ENCODE assay signal across 8 cellular contexts in the genomic region with DNA sequence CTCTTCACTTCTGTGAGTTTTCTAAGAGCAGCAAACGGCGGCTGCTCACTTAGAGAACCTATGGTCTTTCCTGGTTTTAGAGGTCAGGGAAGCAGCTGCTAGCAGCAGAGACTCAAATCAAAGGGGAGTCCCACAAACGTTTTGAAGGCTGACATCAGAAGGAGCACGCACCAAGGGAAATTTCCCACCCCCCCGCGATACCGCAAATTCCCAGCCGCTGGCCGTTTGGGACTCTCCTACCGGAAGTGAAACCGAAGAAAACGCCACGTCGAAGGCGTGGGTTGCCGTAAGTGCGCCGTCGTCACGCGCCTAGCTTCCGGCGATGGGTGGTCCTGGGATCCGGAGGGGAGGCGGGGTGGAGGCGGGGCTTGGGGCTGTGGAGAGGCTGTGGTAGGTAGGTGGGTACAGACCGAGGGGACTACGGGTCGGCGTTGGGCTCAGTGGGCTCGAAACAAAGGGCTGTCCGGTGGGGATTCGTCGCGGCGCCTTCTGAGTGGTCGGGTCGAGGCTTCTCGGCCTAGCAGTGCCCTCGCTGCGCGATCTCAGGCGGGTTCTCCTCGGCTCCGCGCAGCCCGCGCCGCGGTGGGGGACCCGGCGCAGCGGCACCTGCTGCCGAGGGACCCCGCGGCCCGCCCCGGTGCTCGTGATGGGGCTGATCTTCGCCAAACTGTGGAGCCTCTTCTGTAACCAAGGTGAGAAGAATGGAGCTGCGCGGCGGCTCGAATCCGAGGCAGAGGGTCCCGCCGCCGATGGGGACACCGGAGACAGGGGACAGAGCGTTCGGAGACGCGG. TPM values are rescaled to one million over a fixed set of nuclear protein-coding genes. Genes with fewer than 3 reads are reported as not detected.
A peak's percentile ranks its signal among the peaks of the same experiment; 100 is the strongest.
DNase-seq lines count a peak whose midpoint lies in the region; ATAC-seq, FAIRE-seq and TF ChIP-seq lines count a peak whose summit lies in the region.

A gene with protein sequence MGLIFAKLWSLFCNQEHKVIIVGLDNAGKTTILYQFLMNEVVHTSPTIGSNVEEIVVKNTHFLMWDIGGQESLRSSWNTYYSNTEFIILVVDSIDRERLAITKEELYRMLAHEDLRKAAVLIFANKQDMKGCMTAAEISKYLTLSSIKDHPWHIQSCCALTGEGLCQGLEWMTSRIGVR (plus strand): TSS at position 440 of the 792 bp plus-strand sequence. CDS start 207 bp downstream, at position 647.

- peak within 1 kb of the TSS; percentile 97 for H3K4me2 ChIP-seq in keratinocyte (ENCODE audit: control insufficient read depth, extremely low read depth, insufficient read depth, low read depth, low read length)

- H3K27ac ChIP-seq in keratinocyte (ENCODE audit: control insufficient read depth, insufficient read depth, low read length), result peak within 1 kb of the TSS; percentile 90

- peak; percentile 99 for DNase-seq in AG09319 (ENCODE audit: extremely low read depth, low read depth)
- peak; percentile 86 to 95 for DNase-seq in NCI-H446 (lab: John Stamatoyannopoulos, UW)
- peak; percentile 89 for DNase-seq in activated CD4-positive, CD25-positive, alpha-beta regulatory T cell treated with anti-CD3 and anti-CD28 coated beads, Interleukin-2, amount 50 U/mL, for 72 hours
- DNase-seq in cerebellum (ENCODE audit: low spot score), result peak; percentile 96
- DNase-seq in keratinocyte (ENCODE audit: low read depth, low spot score), result peak; percentile 66
- peak; percentile 88 to 94 for DNase-seq in stimulated activated CD4-positive, alpha-beta T cell treated with anti-CD3 and anti-CD28 coated beads, Interleukin-15, amount 100 ng/mL, for 1 hour (ENCODE audit: low read depth in 1 of 2, low spot score in 1 of 2)

- no peaks in the 10 kb centered on the region for H3K9me1 ChIP-seq in keratinocyte (ENCODE audit: control insufficient read depth, extremely low read depth, insufficient read depth, low read length)

- H2AFZ ChIP-seq in keratinocyte (ENCODE audit: control insufficient read depth, low read length), result peak within 1 kb of the TSS; percentile 82

- peak within 1 kb of the TSS; percentile 60 to 81 (median 61) for H3K4me3 ChIP-seq in keratinocyte (ENCODE audit: control insufficient read depth in 2 of 3, extremely low read depth in 1 of 3, insufficient read depth in 2 of 3, low read depth in 1 of 3, low read length in 3 of 3)

- peak within 1 kb of the TSS; percentile 99 for H3K9ac ChIP-seq in keratinocyte (ENCODE audit: control insufficient read depth, extremely low read depth, insufficient read depth, low read length)

- peaks cover 16% of the 10 kb centered on the region for H3K4me1 ChIP-seq in keratinocyte (ENCODE audit: control insufficient read depth, extremely low read depth, insufficient read depth, low read length)

- TF ChIP-seq CTCF in AG09319 (IDR thresholded peaks at IDR 0.05; ENCODE audit: low read depth, low read length), result no peak
- no peak for TF ChIP-seq CTCF in keratinocyte (optimal IDR thresholded peaks at IDR 0.05 in 1 of 3, IDR thresholded peaks at IDR 0.05 in 1 of 3, conservative IDR thresholded peaks at IDR 0.05 in 1 of 3; ENCODE audit: extremely low read depth in 1 of 3, insufficient read depth in 2 of 3, low read length in 3 of 3)

- H3K79me2 ChIP-seq in keratinocyte (ENCODE audit: control insufficient read depth, insufficient read depth, low read length), result peaks cover 49% of the 10 kb centered on the region

- H3K9me3 ChIP-seq in keratinocyte (ENCODE audit: control insufficient read depth, low read depth, low read length), result no peaks in the 10 kb centered on the region

- dilution Hi-C loops in keratinocyte (cut with MboI; ENCODE audit: extremely low pct_ligation_motif_present, low sequenced_read_pairs), result no loop called here

- FAIRE-seq in keratinocyte (lab: Jason Lieb, UNC), result peak; percentile 69

- peaks cover 0 to 6% of the 10 kb centered on the region in 2 experiments for H3K36me3 ChIP-seq in keratinocyte (ENCODE audit: control insufficient read depth in 2 of 2, extremely low read depth in 1 of 2, insufficient read depth in 2 of 2, low read length in 2 of 2)

- ATAC-seq in GM19025 (IDR thresholded peaks at IDR 0.05; ENCODE audit: low read depth, unreplicated experiment) (peak; percentile 88), HG03342 (IDR thresholded peaks at IDR 0.05; ENCODE audit: unreplicated experiment) (peak; percentile 89)

- no peaks in the 10 kb centered on the region for H4K20me1 ChIP-seq in keratinocyte (ENCODE audit: control insufficient read depth, extremely low read depth, insufficient read depth, low read length)

- no peaks in the 10 kb centered on the region for H3K27me3 ChIP-seq in keratinocyte (ENCODE audit: control insufficient read depth, extremely low read depth, insufficient read depth, low read length)

RNA-seq across cellular contexts. Expression of the gene that starts here (rescaled TPM):
- 65.8 TPM for total RNA-seq in cerebellum
- 4.7 to 10.4 TPM (median 6.3 TPM) in 3 replicates for polyA plus RNA-seq in keratinocyte
- polyA plus RNA-seq in keratinocyte (2011; ENCODE audit: low read depth), result 11.3 TPM
- polyA plus RNA-seq in keratinocyte (2011; cell fraction: cytosol; rRNA removed), result 2.9 and 6.7 TPM in 2 replicates
- polyA plus RNA-seq in keratinocyte (2011; cell fraction: nucleus; rRNA removed), result 7.4 and 11.3 TPM in 2 replicates
- polyA plus RNA-seq in keratinocyte (2012; ENCODE audit: low replicate concordance), result 5.0 and 16.3 TPM in 2 replicates
- 1.0 to 12.4 TPM (median 5.9 TPM) in 3 replicates for polyA minus RNA-seq in keratinocyte
- 5.9 TPM for polyA minus RNA-seq in keratinocyte (2011; cell fraction: cytosol; rRNA and poly(A)+ RNA removed)
- 8.4 and 14.4 TPM in 2 replicates for polyA minus RNA-seq in keratinocyte (2011; cell fraction: nucleus; rRNA and poly(A)+ RNA removed)

Comparison
In these comparisons a context has a peak if more than half of its experiments do, and no peak if none do; other contexts are left out.
1. Peak in every context shown above with its lines: DNase-seq, ATAC-seq, H3K4me3 ChIP-seq and H3K27ac ChIP-seq.